ENCODE assay signal across 8 cellular contexts in the genomic region with DNA sequence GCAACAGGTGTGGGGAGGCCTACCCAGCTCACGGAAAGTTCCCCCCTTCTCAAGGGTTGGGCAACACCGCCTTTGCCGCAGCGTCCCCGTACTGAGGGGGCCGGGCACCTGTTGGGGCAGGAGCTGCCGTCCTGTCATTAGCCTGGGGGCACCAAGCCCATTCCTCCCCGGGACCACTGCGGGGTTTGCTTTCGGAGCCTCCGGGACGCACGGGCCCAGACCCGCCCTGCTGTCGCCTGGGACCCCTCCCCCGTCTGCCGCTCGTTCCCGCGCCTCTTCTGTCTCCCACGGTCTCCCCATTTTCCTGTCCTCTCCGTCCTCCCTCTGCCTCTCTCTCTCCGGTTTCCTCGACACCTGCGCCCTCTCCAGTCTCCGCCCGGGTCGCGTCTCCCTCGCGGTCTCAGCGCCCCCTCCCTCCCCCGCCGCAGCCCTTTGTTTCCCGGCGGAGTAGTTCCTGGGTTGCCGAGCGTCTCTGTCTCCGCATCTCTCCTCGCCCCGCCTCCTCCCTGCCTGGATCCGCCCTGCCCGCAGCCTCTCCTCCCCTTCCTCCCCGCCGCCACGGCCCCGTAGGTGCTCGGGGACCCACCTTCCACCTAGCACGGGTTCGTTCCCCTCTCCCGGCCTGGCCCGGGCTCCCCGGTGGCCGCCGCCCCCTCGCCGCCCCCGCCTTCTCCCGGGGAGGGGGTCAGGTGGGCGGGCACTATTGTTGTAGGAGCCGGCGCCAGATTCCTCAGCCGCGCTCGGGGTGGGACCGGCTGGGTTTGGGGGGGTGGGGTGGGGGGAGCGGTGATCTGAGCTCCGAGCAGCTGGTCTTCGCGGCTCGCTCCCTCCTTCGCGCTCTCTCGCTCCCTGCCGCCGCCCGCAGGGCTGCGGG. TPM values are rescaled to one million over a fixed set of nuclear protein-coding genes. Genes with fewer than 3 reads are reported as not detected.
DNase-seq lines count a peak whose midpoint lies in the region; ATAC-seq and TF ChIP-seq lines count a peak whose summit lies in the region.

Gene CACNB3, plus strand, starts transcription at position 540 of the 874 bp plus-strand sequence. CDS start 434 bp downstream, outside the sequence.

- no peaks in the 10 kb centered on the region; the same call in 1 of the 2 replicates for H3K36me3 ChIP-seq in DND-41 (ENCODE audit: insufficient read depth, low read length)
- H3K36me3 ChIP-seq in Peyer's patch = no peaks in the 10 kb centered on the region
- H3K36me3 ChIP-seq in neutrophil = no peaks in the 10 kb centered on the region

- peak; percentile 17 for TF ChIP-seq CTCF in DND-41 (IDR thresholded peaks at IDR 0.05; ENCODE audit: borderline replicate concordance, extremely low read depth, low read length, poor library complexity, severe bottlenecking)
- TF ChIP-seq CTCF in Peyer's patch (IDR thresholded peaks at IDR 0.05) = no peak
- TF ChIP-seq CTCF in foreskin keratinocyte (conservative IDR thresholded peaks at IDR 0.05) = no peak
- no peak for TF ChIP-seq CTCF in neutrophil (IDR thresholded peaks at IDR 0.05)

- H3K4me3 ChIP-seq in DND-41 (ENCODE audit: low read depth in 1 of 2, low read length in 2 of 2) (peak within 1 kb of the TSS; percentile 34 to 91; a peak in 3 of 4 replicates), Peyer's patch (peak within 1 kb of the TSS; percentile 59 to 91 (median 78)), neutrophil (ENCODE audit: low read depth in 1 of 2, low read length in 1 of 2) (peak within 1 kb of the TSS; percentile 62 to 76)

- peak within 1 kb of the TSS; percentile 84 for H3K4me2 ChIP-seq in DND-41 (ENCODE audit: insufficient read depth, low read length)

- peak within 1 kb of the TSS; percentile 81 for H3K9ac ChIP-seq in DND-41 (ENCODE audit: low read depth, low read length)

- H4K20me1 ChIP-seq in DND-41 (ENCODE audit: insufficient read depth, low read length) = peaks cover 13% of the 10 kb centered on the region; the same call in 1 of the 2 replicates

- H2AFZ ChIP-seq in DND-41 (ENCODE audit: low read depth, low read length) = peak within 1 kb of the TSS; percentile 81

- DNase-seq in DND-41 (peak; percentile 92), HT-29 (ENCODE audit: low spot score) (peak; percentile 53), Peyer's patch (peak; percentile 78 to 92 (median 86)), foreskin keratinocyte (peak in 1 of 2 donors; percentile 33), stromal cell of bone marrow (ENCODE audit: low read depth) (peak; percentile 10)
- DNase-seq in activated effector memory CD4-positive, alpha-beta T cell treated with Interleukin-2 at 50 U/mL for 16 hours = peak; percentile 73

- peak in 1 of 2 donors; percentile 26 for TF ChIP-seq POLR2A in Peyer's patch (IDR thresholded peaks at IDR 0.05)

- peaks cover 22% of the 10 kb centered on the region for H3K79me2 ChIP-seq in DND-41 (ENCODE audit: insufficient read depth, low read length)

- H3K4me1 ChIP-seq in DND-41 (ENCODE audit: insufficient read depth, low read length) = peaks cover 49% of the 10 kb centered on the region
- peaks cover 0 to 30% (median 7%) of the 10 kb centered on the region in 4 donors for H3K4me1 ChIP-seq in Peyer's patch
- H3K4me1 ChIP-seq in foreskin keratinocyte = no peaks in the 10 kb centered on the region
- H3K4me1 ChIP-seq in neutrophil (ENCODE audit: control insufficient read depth in 1 of 2, insufficient read depth in 1 of 2, low read depth in 1 of 2, low read length in 1 of 2) = peaks cover 33% of the 10 kb centered on the region in 2 experiments

- H3K9me3 ChIP-seq in DND-41 (ENCODE audit: insufficient read depth, low read length, severe bottlenecking) (no peaks in the 10 kb centered on the region), Peyer's patch (no peaks in the 10 kb centered on the region), neutrophil (no peaks in the 10 kb centered on the region)

- ATAC-seq in DND-41 (ENCODE audit: insufficient read depth, low read depth) (peak; percentile 68), foreskin keratinocyte (peak; percentile 34), GM18520 (IDR thresholded peaks at IDR 0.05; ENCODE audit: unreplicated experiment) (no peak)

- no peaks in the 10 kb centered on the region for H3K27me3 ChIP-seq in DND-41 (ENCODE audit: insufficient read depth, low read length, poor library complexity)
- no peaks in the 10 kb centered on the region for H3K27me3 ChIP-seq in Peyer's patch
- no peaks in the 10 kb centered on the region for H3K27me3 ChIP-seq in foreskin keratinocyte
- H3K27me3 ChIP-seq in neutrophil = peaks cover 94% of the 10 kb centered on the region

- H3K27ac ChIP-seq in DND-41 (ENCODE audit: low read length) (peak within 1 kb of the TSS; percentile 77), Peyer's patch (peak within 1 kb of the TSS in 3 of 4 donors; percentile 29 to 59 (median 53)), foreskin keratinocyte (no peak within 1 kb of the TSS), neutrophil (no peak within 1 kb of the TSS)

RNA-seq across cellular contexts. Expression of gene CACNB3, which starts in this region (rescaled TPM):
- total RNA-seq in HT-29 (2014; rRNA removed; shearing (Covaris generic)) = 19.8 and 22.4 TPM in 2 replicates
- total RNA-seq in Peyer's patch (10 to 100 TPM; 10.2 to 47.0 (median 35.6) TPM), foreskin keratinocyte (26.7 and 29.8 TPM in 2 replicates)
- polyA plus RNA-seq in foreskin keratinocyte = 22.1 and 26.3 TPM in 2 replicates

Comparison
In these comparisons a context has a peak if more than half of its experiments do, and no peak if none do; other contexts are left out.
1. H3K27ac ChIP-seq: peak in DND-41 (single experiment) and Peyer's patch (3 of 4); none in foreskin keratinocyte (single experiment) and neutrophil (single experiment).
2. Peak in every context shown above with its lines, with median percentiles within 50 percentile points of each other: H3K4me3 ChIP-seq.